In genomic region chr18:13726228-13726971, GRCh38 we compare ENCODE assay signal across 8 cellular contexts. TPM values are rescaled to one million over a fixed set of nuclear protein-coding genes. Genes with fewer than 3 reads are reported as not detected.
A peak's percentile ranks its signal among the peaks of the same experiment; 100 is the strongest.
DNase-seq lines count a peak whose midpoint lies in the region; ATAC-seq lines count a peak whose summit lies in the region.

Gene FAM210A (minus strand): TSS chr18:13726558. CDS start chr18:13682077, 44,481 bp downstream.
Gene RNMT (plus strand): TSS chr18:13726673. CDS start chr18:13731518, 4,845 bp downstream.

- H3K36me3 Mint-ChIP-seq in dendritic cell treated with granulocyte-macrophage colony-stimulating factor and Interleukin-4, amounts not matched to agents 40 ng/mL and 50 ng/mL, for 4 days (ENCODE audit: low read depth): peaks cover 35% of the 10 kb centered on the region

- no peaks in the 10 kb centered on the region for H3K9me3 Mint-ChIP-seq in dendritic cell treated with granulocyte-macrophage colony-stimulating factor and Interleukin-4, amounts not matched to agents 40 ng/mL and 50 ng/mL, for 4 days

- intact Hi-C loops in dendritic cell treated with granulocyte-macrophage colony-stimulating factor and Interleukin-4, amounts not matched to agents 40 ng/mL and 50 ng/mL, for 4 days (cut with micrococcal nuclease): loop anchor here (5.0 to 10.0 kb wide), 2 partner anchors 172 to 509 kb away; partner anchors contain the start of gene LDLRAD4

- peak within 1 kb of the TSS; percentile 96 for H3K27ac Mint-ChIP-seq in dendritic cell treated with granulocyte-macrophage colony-stimulating factor and Interleukin-4, amounts not matched to agents 40 ng/mL and 50 ng/mL, for 4 days

- H3K27me3 Mint-ChIP-seq in dendritic cell treated with granulocyte-macrophage colony-stimulating factor and Interleukin-4, amounts not matched to agents 40 ng/mL and 50 ng/mL, for 4 days: no peaks in the 10 kb centered on the region

- H3K4me3 Mint-ChIP-seq in dendritic cell treated with granulocyte-macrophage colony-stimulating factor and Interleukin-4, amounts not matched to agents 40 ng/mL and 50 ng/mL, for 4 days: peak within 1 kb of the TSS; percentile 96

- H3K4me1 Mint-ChIP-seq in dendritic cell treated with granulocyte-macrophage colony-stimulating factor and Interleukin-4, amounts not matched to agents 40 ng/mL and 50 ng/mL, for 4 days (ENCODE audit: low read depth): peaks cover 35% of the 10 kb centered on the region

- DNase-seq in C1 segment of cervical spinal cord (lab: John Stamatoyannopoulos, UW): peak; percentile 58 to 97 (median 94)
- peak; percentile 99 for DNase-seq in NCI-H748 (lab: John Stamatoyannopoulos, UW; ENCODE audit: unreplicated experiment)
- DNase-seq in activated CD4-positive, alpha-beta T cell treated with anti-CD3 and anti-CD28 coated beads, Interleukin-2, amount 50 U/mL, for 24 hours (ENCODE audit: low read depth in 1 of 2, low spot score in 1 of 2): peak; percentile 86 to 93
- DNase-seq in left lobe of liver (ENCODE audit: low spot score): peak; percentile 98
- peak; percentile 94 for DNase-seq in stimulated activated CD4-positive, alpha-beta T cell treated with anti-CD3 and anti-CD28 coated beads, Interleukin-2, amount 100 ng/mL, for 4 hours (ENCODE audit: low read depth)

- peak; percentile 90 for ATAC-seq in GM19351 (IDR thresholded peaks at IDR 0.05; ENCODE audit: unreplicated experiment)
- peak; percentile 93 for ATAC-seq in HG03521 (IDR thresholded peaks at IDR 0.05; ENCODE audit: unreplicated experiment)
- peak; percentile 97 for ATAC-seq in left lobe of liver

RNA-seq across cellular contexts. Expression of gene FAM210A, which starts in this region (rescaled TPM):
- 11.6 TPM for total RNA-seq in left lobe of liver

RNA-seq across cellular contexts. Expression of gene RNMT, which starts in this region (rescaled TPM):
- 7.9 TPM for total RNA-seq in left lobe of liver

Comparison
In these comparisons a context has a peak if more than half of its experiments do, and no peak if none do; other contexts are left out.
1. Peak in every context shown above with its lines: DNase-seq and ATAC-seq.